2 cellular contexts compared by ENCODE assay signal in genomic region chr9:84849049-84849448, GRCh38.
TF ChIP-seq lines count a peak whose summit lies in the region.

No MANE protein-coding gene starts in this region.

TF ChIP-seq in GM12891, 5 proteins besides CTCF, POLR2A, EP300 and RAD21 (continued from another document):
- TF ChIP-seq POLR2AphosphoS5 (IDR thresholded peaks at IDR 0.05; ENCODE audit: low read depth, low read length) = no peak
- no peak for TF ChIP-seq PAX5 (IDR thresholded peaks at IDR 0.05; ENCODE audit: insufficient read depth, low read length, severe bottlenecking)

TF ChIP-seq in H1, 55 proteins besides CTCF, POLR2A, EP300 and RAD21 (continued from another document):
- no peak for TF ChIP-seq NANOG (IDR thresholded peaks at IDR 0.05; ENCODE audit: insufficient read depth, low read depth, low read length, poor library complexity, severe bottlenecking)
- TF ChIP-seq FOSL1 (IDR thresholded peaks at IDR 0.05; ENCODE audit: insufficient read depth, low read depth, low read length) = no peak
- TF ChIP-seq SUZ12 (IDR thresholded peaks at IDR 0.05; ENCODE audit: low read length) = no peak
- TF ChIP-seq E2F6 (IDR thresholded peaks at IDR 0.05) = no peak
TF ChIP-seq in H1: peak in this region for 0.
